21 cellular contexts compared by ENCODE assay signal in genomic region chr17:38395090-38395489, GRCh38. TPM values are rescaled to one million over a fixed set of nuclear protein-coding genes. Genes with fewer than 3 reads are reported as not detected.
"Had no signal": no experiment of that assay in that cellular context is flagged by ENCODE, and none has a peak within 500 bp of the region (broad histone marks: within the 10 kb centered on the region; RNA-seq: fewer than 3 reads in every experiment).

No MANE protein-coding gene starts in this region.

- H3K4me1 Mint-ChIP-seq: nephron had no signal

- H3K4me3 Mint-ChIP-seq: naive thymus-derived CD4-positive, alpha-beta T cell; nephron had no signal

- H3K9me3 Mint-ChIP-seq: naive thymus-derived CD4-positive, alpha-beta T cell; nephron had no signal

- H3K27ac Mint-ChIP-seq: nephron had no signal

- H3K27me3 Mint-ChIP-seq: naive thymus-derived CD4-positive, alpha-beta T cell had no signal

- ATAC-seq: left ventricle myocardium superior; naive thymus-derived CD4-positive, alpha-beta T cell; sciatic nerve; upper lobe of right lung had no signal

- DNase-seq: dermis blood vessel endothelial cell; left ventricle myocardium superior; mesenchymal stem cell; midbrain; naive thymus-derived CD4-positive, alpha-beta T cell; nucleus accumbens; ovary; stimulated activated CD4-positive, alpha-beta T cell treated with anti-CD3 and anti-CD28 coated beads, Interleukin-12 subunit alpha, Interleukin-12 subunit beta, amount 100 ng/mL, for 4 hours; stimulated activated CD4-positive, alpha-beta T cell treated with anti-CD3 and anti-CD28 coated beads, Interleukin-1b, Interleukin-23, amount 100 ng/mL, for 48 hours; stimulated activated CD4-positive, alpha-beta T cell treated with anti-CD3 and anti-CD28 coated beads, Interleukin-4, amount 100 ng/mL, for 1 hour; stimulated activated CD8-positive, alpha-beta memory T cell treated with anti-CD3 and anti-CD28 coated beads, Interleukin-4, amount 100 ng/mL, for 48 hours; stimulated activated naive CD4-positive, alpha-beta T cell treated with Interleukin-2 at 50 U/mL for 16 hours; stomach; upper lobe of right lung; uterus had no signal

- H3K9me3 ChIP-seq: ovary, stomach, thoracic aorta, tibial nerve, upper lobe of right lung, uterus had no signal

RNA-seq across cellular contexts. Expression of gene ARHGAP23, which starts 33.2 kb away (rescaled TPM):
- polyA plus RNA-seq: naive thymus-derived CD4-positive, alpha-beta T cell had no signal

RNA-seq across cellular contexts. Expression of gene GPR179, which starts 51.3 kb away (rescaled TPM):
- total RNA-seq: dermis blood vessel endothelial cell, glomerular endothelial cell, left ventricle myocardium superior, smooth muscle cell had no signal
- polyA plus RNA-seq: naive thymus-derived CD4-positive, alpha-beta T cell; smooth muscle cell had no signal
